1 cellular context compared by ENCODE assay signal in the genomic region with DNA sequence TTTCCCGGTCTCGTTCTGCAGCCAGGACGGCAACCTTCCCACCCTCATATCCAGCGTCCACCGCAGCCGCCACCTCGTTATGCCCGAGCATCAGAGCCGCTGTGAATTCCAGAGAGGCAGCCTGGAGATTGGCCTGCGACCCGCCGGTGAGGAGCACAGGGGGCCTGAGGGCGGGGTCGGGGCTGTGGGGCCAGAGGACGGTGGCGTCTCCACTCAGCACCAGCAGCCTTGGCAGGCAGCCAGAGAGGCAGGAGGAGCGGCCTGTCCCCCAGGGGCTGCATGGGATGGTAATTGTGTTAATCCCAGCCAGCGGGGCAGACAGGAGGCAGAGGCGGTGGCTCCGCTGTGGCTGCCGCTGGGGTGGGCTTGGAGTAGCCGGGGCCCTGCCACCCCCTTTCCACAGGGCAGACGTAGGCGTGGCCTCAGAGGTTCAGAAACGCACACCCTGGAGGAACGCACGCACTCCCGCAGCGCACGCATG.
TF ChIP-seq lines count a peak whose summit lies in the region.

No MANE protein-coding gene starts in this region.

TF ChIP-seq in HepG2, 621 proteins besides CTCF, POLR2A, EP300 and RAD21:
- no peak for TF ChIP-seq RBM22 (optimal IDR thresholded peaks at IDR 0.05; ENCODE audit: low read length)
- 0 out of 2 replicates have a peak, but pooled peaks have one; percentile 7 for TF ChIP-seq ZNF687 (CRISPR knock-in tag; IDR thresholded peaks at IDR 0.05)
- TF ChIP-seq ZNF772 (CRISPR knock-in tag; IDR thresholded peaks at IDR 0.05) = no peak
